ENCODE assay signal across 8 cellular contexts in the genomic region with DNA sequence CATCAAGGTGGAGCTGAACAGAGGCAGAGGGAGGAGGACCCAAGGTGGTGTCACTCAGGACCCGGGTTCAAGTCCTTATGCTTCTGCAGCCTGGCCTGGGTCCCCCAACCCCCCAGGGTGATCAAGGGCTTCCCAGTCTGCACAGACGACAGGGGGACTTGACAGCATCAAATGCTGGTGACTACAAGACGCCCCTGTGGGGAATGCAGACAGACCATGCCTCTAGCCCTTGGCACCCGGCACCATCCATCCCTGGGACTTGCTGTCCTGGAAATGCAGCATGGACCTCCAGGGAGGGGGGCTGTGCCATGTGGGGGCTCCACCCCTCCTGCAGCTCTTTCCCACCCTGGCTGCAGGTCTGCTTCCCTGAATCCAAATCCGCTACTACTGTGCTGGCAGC. TPM values are rescaled to one million over a fixed set of nuclear protein-coding genes. Genes with fewer than 3 reads are reported as not detected.
"Had no signal": no experiment of that assay in that cellular context is flagged by ENCODE, and none has a peak within 500 bp of the region (broad histone marks: within the 10 kb centered on the region; RNA-seq: fewer than 3 reads in every experiment).

No MANE protein-coding gene starts in this region.

RNA-seq across cellular contexts. Expression of a gene that starts 7.1 kb away (rescaled TPM):
- total RNA-seq: HT1080, K562, M059J, OCI-LY7, PC-3, SK-MEL-5 had no signal
- polyA plus RNA-seq: IgD-negative memory B cell, K562, SK-N-SH had no signal
